ENCODE assay signal across 8 cellular contexts in genomic region chr9:21709464-21710058, GRCh38.
DNase-seq lines count a peak whose midpoint lies in the region; ATAC-seq and TF ChIP-seq lines count a peak whose summit lies in the region.

No MANE protein-coding gene starts in this region.

- no peak overlapping the region for H3K4me2 ChIP-seq in mammary epithelial cell (ENCODE audit: insufficient read depth, low read depth, low read length)

- no peak for TF ChIP-seq POLR2A in right lobe of liver (IDR thresholded peaks at IDR 0.05)

- intact Hi-C loops in mammary epithelial cell (cut with micrococcal nuclease), result loop anchor here (1.0 to 10.0 kb wide), 6 partner anchors 25 to 525 kb away; no protein-coding TSS in a partner anchor
- intact Hi-C loops in right lobe of liver (cut with DNase I), result no loop called here

- H3K9me3 ChIP-seq in mammary epithelial cell (replicated peaks; ENCODE audit: insufficient read depth, low read length) (no peaks in the 10 kb centered on the region), right lobe of liver (no peaks in the 10 kb centered on the region)

- peak; percentile 83 to 96 for TF ChIP-seq CTCF in mammary epithelial cell (conservative IDR thresholded peaks at IDR 0.05 in 1 of 2, IDR thresholded peaks at IDR 0.05 in 1 of 2; ENCODE audit: extremely low read depth in 1 of 2, insufficient read depth in 1 of 2, low read depth in 1 of 2, low read length in 2 of 2)
- TF ChIP-seq CTCF in right lobe of liver (IDR thresholded peaks at IDR 0.05), result peak; percentile 68 to 81 (median 80)

- H3K4me3 ChIP-seq in mammary epithelial cell (replicated peaks in 1 of 3; ENCODE audit: insufficient read depth in 1 of 3, low read depth in 2 of 3, low read length in 3 of 3), result no peak overlapping the region
- no peak overlapping the region for H3K4me3 ChIP-seq in right lobe of liver

- no peaks in the 10 kb centered on the region for H3K27me3 ChIP-seq in mammary epithelial cell (ENCODE audit: insufficient read depth, low read length)
- H3K27me3 ChIP-seq in right lobe of liver, result no peaks in the 10 kb centered on the region

- 59% methylated on average over 5 of the region's 5 CpGs for WGBS in mammary epithelial cell (ENCODE audit: low coverage, missing lambda C conversion rate)
- 40% methylated on average over 5 of the region's 5 CpGs for WGBS in right lobe of liver (ENCODE audit: insufficient coverage, low coverage, low lambda C conversion rate, missing lambda C conversion rate)

- H3K79me2 ChIP-seq in mammary epithelial cell (ENCODE audit: insufficient read depth, low read length), result no peaks in the 10 kb centered on the region

- peak; percentile 65 for ATAC-seq in GM19467 (IDR thresholded peaks at IDR 0.05; ENCODE audit: unreplicated experiment)
- ATAC-seq in right lobe of liver, result peak; percentile 85 to 90 (median 88)

- H2AFZ ChIP-seq in mammary epithelial cell (ENCODE audit: low read depth, low read length), result peak overlapping the region; percentile 9

- H3K27ac ChIP-seq in mammary epithelial cell (ENCODE audit: insufficient read depth, low read depth, low read length) (no peak overlapping the region), right lobe of liver (no peak overlapping the region)

- no peak overlapping the region for H3K9ac ChIP-seq in mammary epithelial cell (ENCODE audit: insufficient read depth, low read length)

- peaks cover 37% of the 10 kb centered on the region for H3K4me1 ChIP-seq in mammary epithelial cell (ENCODE audit: insufficient read depth, low read length)
- no peaks in the 10 kb centered on the region for H3K4me1 ChIP-seq in right lobe of liver

- dilution Hi-C loops in mammary epithelial cell (cut with HindIII; ENCODE audit: low sequenced_read_pairs), result no loop called here

- BruUV-seq in mammary epithelial cell (replicated peaks; lab: Mats Ljungman, UMichigan), result no TSS peak

- CTCF ChIA-PET in mammary epithelial cell (lab: Charles Lee; ENCODE audit: low non-redundant PET), result no interaction called here

- no peaks in the 10 kb centered on the region for H4K20me1 ChIP-seq in mammary epithelial cell (ENCODE audit: insufficient read depth, low read length)

- DNase-seq in DMS53 treated with DMSO at 0.1 percent for 48 hours (lab: John Stamatoyannopoulos, UW; ENCODE audit: unreplicated experiment) (peak; percentile 28), HuH-7 (ENCODE audit: low spot score) (peak; percentile 11), T-helper 1 cell (peak in 4 of 5 donors; percentile 18 to 53 (median 38)), mammary epithelial cell (peak; percentile 57), right lobe of liver (peak in 1 of 3 donors; percentile 62), HK-2 (ENCODE audit: unreplicated experiment) (no peak)
- DNase-seq in stimulated activated CD8-positive, alpha-beta memory T cell treated with anti-CD3 and anti-CD28 coated beads, Interleukin-2, amount 100 ng/mL, for 48 hours (ENCODE audit: low read depth in 2 of 2), result peak; percentile 34 to 49

- in situ Hi-C loops in mammary epithelial cell (cut with MboI; ENCODE audit: low sequenced_read_pairs in 2 of 2), result loop anchor here (5.0 kb wide), 2 partner anchors 68 to 73 kb away; no protein-coding TSS in a partner anchor

- no peaks in the 10 kb centered on the region for H3K36me3 ChIP-seq in mammary epithelial cell (ENCODE audit: insufficient read depth, low read length)
- no peaks in the 10 kb centered on the region for H3K36me3 ChIP-seq in right lobe of liver
